In the genomic region with DNA sequence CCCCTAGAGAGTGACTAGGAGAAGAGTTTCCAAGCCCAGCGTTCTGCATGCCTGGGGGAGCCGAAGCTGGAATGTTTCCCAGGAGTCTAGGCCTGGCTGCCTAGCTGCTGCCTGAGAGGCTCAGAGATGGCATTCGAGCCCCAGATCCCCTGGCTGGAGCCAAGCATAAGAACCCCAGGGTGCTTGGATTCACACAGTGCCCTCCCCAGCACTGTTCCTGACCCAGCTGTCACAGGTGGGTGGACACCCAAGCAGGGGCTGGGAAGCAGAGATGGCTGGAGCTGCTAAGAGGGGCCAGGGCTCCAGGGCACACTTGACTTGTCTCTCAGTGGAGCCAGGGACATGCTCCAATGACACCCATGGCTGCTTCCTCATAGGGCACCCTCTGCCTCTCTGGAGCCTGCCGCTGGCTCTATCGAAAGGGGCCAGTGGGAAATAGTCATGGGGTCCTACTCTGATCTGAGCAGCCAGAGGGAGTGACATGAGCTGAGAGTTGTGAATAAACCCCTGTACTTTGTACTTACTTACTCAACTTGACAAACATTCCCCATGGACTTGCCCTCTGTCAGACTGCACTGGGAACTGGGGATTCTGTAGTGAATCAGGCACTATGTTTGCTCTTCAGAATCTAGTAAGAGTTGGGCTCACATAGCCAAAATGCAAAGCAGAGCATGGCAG, we compare ENCODE assay signal across 26 cellular contexts.
A peak's percentile ranks its signal among the peaks of the same experiment; 100 is the strongest.
DNase-seq lines count a peak whose midpoint lies in the region; ATAC-seq and TF ChIP-seq lines count a peak whose summit lies in the region.
"Had no signal": no experiment of that assay in that cellular context is flagged by ENCODE, and none has a peak within 500 bp of the region (broad histone marks: within the 10 kb centered on the region; RNA-seq: fewer than 3 reads in every experiment).

No MANE protein-coding gene starts in this region.

- no peak overlapping the region for H2BK5ac ChIP-seq in neuronal stem cell (ENCODE audit: low read length)

- H3K9ac ChIP-seq in neuronal stem cell (ENCODE audit: low read depth, low read length, poor library complexity): no peak overlapping the region
- H3K9ac ChIP-seq: KMS-11 had no signal

- H4K20me1 ChIP-seq in hepatocyte (ENCODE audit: insufficient read depth, poor library complexity, severe bottlenecking): no peaks in the 10 kb centered on the region

- H3K36me3 ChIP-seq in hepatocyte (replicated peaks; ENCODE audit: insufficient read depth, low read depth) (no peaks in the 10 kb centered on the region), neuronal stem cell (replicated peaks in 1 of 2; ENCODE audit: control insufficient read depth in 2 of 2, insufficient read depth in 2 of 2, low read length in 2 of 2) (no peaks in the 10 kb centered on the region)
- H3K36me3 ChIP-seq: heart right ventricle, lower lobe of right lung, neutrophil, vagina had no signal

- no peaks in the 10 kb centered on the region for H3K27me3 ChIP-seq in hepatocyte
- H3K27me3 ChIP-seq in neuronal stem cell (ENCODE audit: control insufficient read depth in 3 of 3, insufficient read depth in 3 of 3, low read depth in 1 of 3, low read length in 3 of 3): peaks cover 0 to 13% (median 0%) of the 10 kb centered on the region in 3 experiments
- H3K27me3 ChIP-seq: body of pancreas, testis, vagina had no signal

- no peaks in the 10 kb centered on the region for H3K9me2 ChIP-seq in hepatocyte (replicated peaks; ENCODE audit: insufficient read depth)

- H2BK12ac ChIP-seq in neuronal stem cell (ENCODE audit: low read length): no peak overlapping the region

- 55% methylated on average over 5 of the region's 5 CpGs for WGBS in hepatocyte (ENCODE audit: low lambda C conversion rate, missing lambda C conversion rate)
- no CpG with 5 or more reads among the region's 5 CpGs for WGBS in neuronal stem cell (ENCODE audit: extremely low coverage in 2 of 2, insufficient read length in 2 of 2, insufficient replicate concordance in 1 of 2), 2 donors

- H3K4me1 ChIP-seq in hepatocyte (ENCODE audit: insufficient read depth) (peaks cover 7% of the 10 kb centered on the region), neuronal stem cell (ENCODE audit: control insufficient read depth in 2 of 2, insufficient read depth in 1 of 2, low read depth in 1 of 2, low read length in 2 of 2) (no peaks in the 10 kb centered on the region)
- H3K4me1 ChIP-seq: body of pancreas, lower lobe of right lung, testis, vagina had no signal

- peak; percentile 45 for DNase-seq in AG08395 (ENCODE audit: low spot score)
- DNase-seq in LoVo (ENCODE audit: low spot score): peak; percentile 24
- DNase-seq in hepatocyte (ENCODE audit: low spot score): peak; percentile 70
- DNase-seq in neuronal stem cell (ENCODE audit: low spot score): no peak
- DNase-seq in NCI-H2196 treated with DMSO at 0.1 percent for 48 hours (lab: John Stamatoyannopoulos, UW; ENCODE audit: unreplicated experiment): no peak
- DNase-seq in iPS-NIHi7 (ENCODE audit: extremely low spot score): no peak
- DNase-seq: activated CD4-positive, alpha-beta T cell treated with anti-CD3 and anti-CD28 coated beads for 1 hour; activated CD8-positive, alpha-beta T cell treated with anti-CD3 and anti-CD28 coated beads for 36 hours; activated naive CD8-positive, alpha-beta T cell treated with anti-CD3 and anti-CD28 coated beads for 36 hours; body of pancreas; Calu3; heart right ventricle; lower lobe of right lung; NCI-H1694 treated with DMSO at 0.1 percent for 48 hours; NCI-H748 treated with DMSO at 0.1 percent for 48 hours; stimulated activated CD4-positive, alpha-beta T cell treated with anti-CD3 and anti-CD28 coated beads, Interleukin-12 subunit alpha, Interleukin-12 subunit beta, amount 100 ng/mL, for 4 hours; stimulated activated CD4-positive, alpha-beta T cell treated with anti-CD3 and anti-CD28 coated beads, Interleukin-4, amount 100 ng/mL, for 24 hours; stimulated activated naive CD4-positive, alpha-beta T cell; testis had no signal

- peak overlapping the region; percentile 29 for H3K18ac ChIP-seq in neuronal stem cell (ENCODE audit: low read length)

- no peaks in the 10 kb centered on the region for H3K79me1 ChIP-seq in neuronal stem cell (ENCODE audit: low read depth, low read length)

- H2BK120ac ChIP-seq in neuronal stem cell (ENCODE audit: low read depth, low read length): no peak overlapping the region

- H3K4me2 ChIP-seq in hepatocyte (peak overlapping the region; percentile 52), neuronal stem cell (ENCODE audit: insufficient read depth, low read length, poor library complexity, severe bottlenecking) (no peak overlapping the region)
- H3K4me2 ChIP-seq: KMS-11 had no signal

- H3K4ac ChIP-seq in neuronal stem cell (ENCODE audit: low read length): no peak overlapping the region

- H3K23ac ChIP-seq in neuronal stem cell (ENCODE audit: low read depth, low read length, poor library complexity): peak overlapping the region; percentile 29

- no peak overlapping the region for H3K4me3 ChIP-seq in hepatocyte
- H3K4me3 ChIP-seq in neuronal stem cell (ENCODE audit: low read length in 2 of 2): no peak overlapping the region
- H3K4me3 ChIP-seq: body of pancreas, heart right ventricle, lower lobe of right lung, SK-N-MC, testis, vagina had no signal

- no peaks in the 10 kb centered on the region for H3K9me3 ChIP-seq in hepatocyte (ENCODE audit: low read depth)
- peaks cover 0 to 8% of the 10 kb centered on the region in 2 donors for H3K9me3 ChIP-seq in neuronal stem cell (replicated peaks in 1 of 2; ENCODE audit: control insufficient read depth in 2 of 2, insufficient read depth in 1 of 2, low read depth in 1 of 2, low read length in 2 of 2)
- H3K9me3 ChIP-seq: body of pancreas, lower lobe of right lung, neutrophil, testis, vagina had no signal

- no peak overlapping the region for H2BK15ac ChIP-seq in neuronal stem cell (ENCODE audit: low read length)

- no peak for TF ChIP-seq CTCF in hepatocyte (IDR thresholded peaks at IDR 0.05; ENCODE audit: poor library complexity)

- H2AFZ ChIP-seq in hepatocyte: no peak overlapping the region
- H2AFZ ChIP-seq in neuronal stem cell (ENCODE audit: low read length): no peak overlapping the region

- H4K8ac ChIP-seq in neuronal stem cell (ENCODE audit: low read depth, low read length): no peak overlapping the region

- H3K14ac ChIP-seq in neuronal stem cell (ENCODE audit: low read length): no peak overlapping the region

- H3K79me2 ChIP-seq in hepatocyte: no peaks in the 10 kb centered on the region

- H2AK5ac ChIP-seq in neuronal stem cell (ENCODE audit: low read depth, low read length): peak overlapping the region; percentile 6

- H4K91ac ChIP-seq in neuronal stem cell (ENCODE audit: low read depth, low read length, poor library complexity): no peak overlapping the region

- ATAC-seq in HG03139 (IDR thresholded peaks at IDR 0.05; ENCODE audit: unreplicated experiment) (no peak), HG03342 (IDR thresholded peaks at IDR 0.05; ENCODE audit: unreplicated experiment) (no peak)
- ATAC-seq: activated CD8-positive, alpha-beta T cell treated with anti-CD3 and anti-CD28 coated beads for 36 hours; body of pancreas; lower lobe of right lung had no signal

- H3K27ac ChIP-seq in hepatocyte (peak overlapping the region; percentile 96), neuronal stem cell (replicated peaks; ENCODE audit: low read length) (no peak overlapping the region)
- H3K27ac ChIP-seq: body of pancreas, epithelial cell of prostate, heart right ventricle, KMS-11, lower lobe of right lung, neutrophil, SK-N-MC, testis, vagina had no signal

Comparison
In these comparisons a context has a peak if more than half of its experiments do, and no peak if none do; other contexts are left out.
1. DNase-seq: peak in AG08395 (single experiment), LoVo (single experiment) and hepatocyte (single experiment); none in neuronal stem cell (single experiment), NCI-H2196 treated with DMSO at 0.1 percent for 48 hours (single experiment) and iPS-NIHi7 (single experiment).